11 cellular contexts compared by ENCODE assay signal in the genomic region with DNA sequence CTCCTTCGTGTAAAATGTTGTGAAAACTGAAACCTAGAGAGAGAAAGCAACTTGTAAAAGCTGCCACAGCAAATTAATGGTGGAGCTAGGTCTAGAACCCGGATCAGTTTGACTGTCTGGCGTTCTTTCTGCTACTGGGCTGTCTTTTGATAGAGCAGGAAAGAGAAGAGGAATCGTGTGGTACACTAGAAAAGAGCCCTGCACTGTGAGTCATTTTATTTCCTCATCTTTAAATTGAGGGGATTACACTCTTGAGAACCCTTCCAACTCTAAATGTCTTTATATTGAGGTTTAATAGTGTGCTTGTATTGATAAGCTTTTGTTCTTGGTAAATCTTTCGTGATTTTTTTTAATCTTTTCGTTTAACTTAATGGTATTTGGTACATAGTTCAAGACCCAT. TPM values are rescaled to one million over a fixed set of nuclear protein-coding genes. Genes with fewer than 3 reads are reported as not detected.
DNase-seq lines count a peak whose midpoint lies in the region; ATAC-seq and TF ChIP-seq lines count a peak whose summit lies in the region.
"Had no signal": no experiment of that assay in that cellular context is flagged by ENCODE, and none has a peak within 500 bp of the region (broad histone marks: within the 10 kb centered on the region; RNA-seq: fewer than 3 reads in every experiment).

No MANE protein-coding gene starts in this region.

- no peaks in the 10 kb centered on the region for H3K27me3 Mint-ChIP-seq in T-cell
- H3K27me3 Mint-ChIP-seq in activated naive CD4-positive, alpha-beta T cell treated with anti-CD3 and anti-CD28 coated beads, Interleukin-2, amount 10 ng/mL, durations not matched to agents 7 days and 5 days = no peaks in the 10 kb centered on the region

- no peak overlapping the region for H3K27ac ChIP-seq in A673 (ENCODE audit: low read depth, low read length, poor library complexity, severe bottlenecking)
- no peak overlapping the region for H3K27ac ChIP-seq in HEK293 (ENCODE audit: extremely low read depth, low read depth, low read length)
- H3K27ac ChIP-seq: SJCRH30 had no signal

- no peak for ATAC-seq in T-cell (replicated peaks in 1 of 4)
- ATAC-seq in GM19397 (IDR thresholded peaks at IDR 0.05; ENCODE audit: unreplicated experiment) = no peak
- ATAC-seq in HG02678 (IDR thresholded peaks at IDR 0.05; ENCODE audit: unreplicated experiment) = no peak

- no TSS peak for BruUV-seq in A673 (replicated peaks; lab: Mats Ljungman, UMichigan)

- peak overlapping the region in 2 of 3 donors; percentile 33 to 54 for H3K4me3 Mint-ChIP-seq in T-cell
- no peak overlapping the region for H3K4me3 Mint-ChIP-seq in activated naive CD4-positive, alpha-beta T cell treated with anti-CD3 and anti-CD28 coated beads, Interleukin-2, amount 10 ng/mL, durations not matched to agents 7 days and 5 days

- H3K9me3 ChIP-seq in A673 (ENCODE audit: low read depth, low read length, poor library complexity, severe bottlenecking) (no peaks in the 10 kb centered on the region), HEK293 (ENCODE audit: control insufficient read depth, insufficient read depth, low read depth, low read length) (no peaks in the 10 kb centered on the region)
- H3K9me3 ChIP-seq: SJCRH30 had no signal

- H3K27me3 ChIP-seq in A673 (replicated peaks; ENCODE audit: insufficient read depth, low read depth, low read length, poor library complexity) = no peaks in the 10 kb centered on the region
- H3K27me3 ChIP-seq: SJCRH30 had no signal

- TF ChIP-seq CTCF in A673 (conservative IDR thresholded peaks at IDR 0.05; ENCODE audit: low read depth, low read length) (no peak), HEK293 (tag by site-specific recombination; IDR thresholded peaks at IDR 0.05) (no peak)

- no peaks in the 10 kb centered on the region for H3K36me3 ChIP-seq in A673 (ENCODE audit: insufficient read depth, low read length, poor library complexity, severe bottlenecking)
- H3K36me3 ChIP-seq in HEK293 (ENCODE audit: control insufficient read depth in 2 of 2, insufficient read depth in 1 of 2, low read length in 2 of 2) = no peaks in the 10 kb centered on the region
- H3K36me3 ChIP-seq: SJCRH30 had no signal

- H3K4me1 Mint-ChIP-seq in T-cell = peaks cover 56 to 68% (median 57%) of the 10 kb centered on the region in 3 donors
- peaks cover 51% of the 10 kb centered on the region for H3K4me1 Mint-ChIP-seq in activated naive CD4-positive, alpha-beta T cell treated with anti-CD3 and anti-CD28 coated beads, Interleukin-2, amount 10 ng/mL, durations not matched to agents 7 days and 5 days

- DNase-seq in A673 (ENCODE audit: low spot score) = peak; percentile 48
- DNase-seq in T-cell = no peak
- peak; percentile 24 for DNase-seq in fibroblast of gingiva (ENCODE audit: low read depth)
- DNase-seq in activated naive CD4-positive, alpha-beta T cell treated with anti-CD3 and anti-CD28 coated beads, Interleukin-2, amount 10 ng/mL, durations not matched to agents 7 days and 5 days = no peak
- no peak for DNase-seq in stimulated activated CD4-positive, alpha-beta T cell treated with anti-CD3 and anti-CD28 coated beads, Interleukin-2, amount 100 ng/mL, for 48 hours
- DNase-seq: C1 segment of cervical spinal cord, midbrain, SJCRH30 had no signal

- intact Hi-C loops in A673 (cut with micrococcal nuclease; ENCODE audit: unreplicated experiment) = no loop called here

- H3K4me3 ChIP-seq in A673 (ENCODE audit: low read depth, low read length, poor library complexity, severe bottlenecking) = no peak overlapping the region
- H3K4me3 ChIP-seq in HEK293 (ENCODE audit: low read depth, low read length) = no peak overlapping the region
- H3K4me3 ChIP-seq: SJCRH30 had no signal

- POLR2A ChIA-PET in A673 (lab: Charles Lee; ENCODE audit: low non-redundant PET) (no interaction called here), HEK293 (lab: Yijun Ruan, JAX) (no interaction called here), T-cell (lab: Charles Lee) (interaction anchor here in 1 of 2 donors (0.6 kb wide), 1 partner anchor 252 kb away, joined by 3 read pairs; no protein-coding TSS in a partner anchor)

- H3K9me3 Mint-ChIP-seq in T-cell = no peaks in the 10 kb centered on the region
- H3K9me3 Mint-ChIP-seq in activated naive CD4-positive, alpha-beta T cell treated with anti-CD3 and anti-CD28 coated beads, Interleukin-2, amount 10 ng/mL, durations not matched to agents 7 days and 5 days = no peaks in the 10 kb centered on the region

- H3K27ac Mint-ChIP-seq in T-cell = peak overlapping the region in 1 of 2 donors; percentile 70
- no peak overlapping the region for H3K27ac Mint-ChIP-seq in activated naive CD4-positive, alpha-beta T cell treated with anti-CD3 and anti-CD28 coated beads, Interleukin-2, amount 10 ng/mL, durations not matched to agents 7 days and 5 days

- H3K4me1 ChIP-seq in A673 (ENCODE audit: insufficient read depth, low read length, poor library complexity, severe bottlenecking) (no peaks in the 10 kb centered on the region), HEK293 (ENCODE audit: control insufficient read depth, insufficient read depth, low read length) (no peaks in the 10 kb centered on the region)

- H3K36me3 Mint-ChIP-seq in T-cell = no peaks in the 10 kb centered on the region
- no peaks in the 10 kb centered on the region for H3K36me3 Mint-ChIP-seq in activated naive CD4-positive, alpha-beta T cell treated with anti-CD3 and anti-CD28 coated beads, Interleukin-2, amount 10 ng/mL, durations not matched to agents 7 days and 5 days

- CTCF ChIA-PET in A673 (lab: Charles Lee) = no interaction called here
- CTCF ChIA-PET in HEK293 (lab: Yijun Ruan, JAX) = interaction anchor here (0.9 kb wide), 1 partner anchor 14 kb away, joined by 6 read pairs; no protein-coding TSS in a partner anchor
- CTCF ChIA-PET in T-cell (lab: Charles Lee) = no interaction called here
- CTCF ChIA-PET in activated naive CD4-positive, alpha-beta T cell treated with anti-CD3 and anti-CD28 coated beads, Interleukin-2, amount 10 ng/mL, durations not matched to agents 7 days and 5 days (lab: Charles Lee) = no interaction called here

TF ChIP-seq in HEK293, 187 proteins besides CTCF, POLR2A, EP300 and RAD21 (continues in another document):
- TF ChIP-seq ZXDB (tag by site-specific recombination; IDR thresholded peaks at IDR 0.05) (peak; percentile 31; the same call in 1 of the 2 replicates), GFI1B (tag by site-specific recombination; IDR thresholded peaks at IDR 0.05) (no peak), HOXD13 (CRISPR knock-in tag; IDR thresholded peaks at IDR 0.05; ENCODE audit: borderline replicate concordance) (no peak), OSR2 (tag by site-specific recombination; IDR thresholded peaks at IDR 0.05) (no peak), ZNF248 (tag by site-specific recombination; IDR thresholded peaks at IDR 0.05) (no peak), ZNF423 (tag by site-specific recombination; IDR thresholded peaks at IDR 0.05) (no peak), ZEB2 (tag by site-specific recombination; IDR thresholded peaks at IDR 0.05) (no peak), GLIS1 (tag by site-specific recombination; IDR thresholded peaks at IDR 0.05) (no peak), ZNF521 (tag by site-specific recombination; IDR thresholded peaks at IDR 0.05) (no peak), ZNF843 (tag by site-specific recombination; IDR thresholded peaks at IDR 0.05) (peak; percentile 64; the same call in 1 of the 2 replicates), FEZF1 (tag by site-specific recombination; IDR thresholded peaks at IDR 0.05) (no peak), TRIM28 (IDR thresholded peaks at IDR 0.05; ENCODE audit: borderline replicate concordance, low read length) (0 out of 2 replicates have a peak, but pooled peaks have one; percentile 11), ZNF777 (tag by site-specific recombination; IDR thresholded peaks at IDR 0.05; ENCODE audit: borderline replicate concordance) (no peak), PRDM1 (tag by site-specific recombination; IDR thresholded peaks at IDR 0.05) (no peak), ZBTB48 (tag by site-specific recombination; IDR thresholded peaks at IDR 0.05) (no peak), ZNF660 (tag by site-specific recombination; IDR thresholded peaks at IDR 0.05) (no peak), HOXC10 (CRISPR knock-in tag; IDR thresholded peaks at IDR 0.05) (no peak), ZNF677 (tag by site-specific recombination; IDR thresholded peaks at IDR 0.05) (no peak), ZNF223 (tag by site-specific recombination; IDR thresholded peaks at IDR 0.05) (no peak), ZNF169 (tag by site-specific recombination; IDR thresholded peaks at IDR 0.05) (no peak), ZNF544 (tag by site-specific recombination; IDR thresholded peaks at IDR 0.05) (no peak), ZNF146 (tag by site-specific recombination; IDR thresholded peaks at IDR 0.05) (no peak), ZNF658 (tag by site-specific recombination; IDR thresholded peaks at IDR 0.05) (no peak), ZNF510 (tag by site-specific recombination; IDR thresholded peaks at IDR 0.05; ENCODE audit: insufficient replicate concordance) (no peak)
- TF ChIP-seq, protein P1, sequence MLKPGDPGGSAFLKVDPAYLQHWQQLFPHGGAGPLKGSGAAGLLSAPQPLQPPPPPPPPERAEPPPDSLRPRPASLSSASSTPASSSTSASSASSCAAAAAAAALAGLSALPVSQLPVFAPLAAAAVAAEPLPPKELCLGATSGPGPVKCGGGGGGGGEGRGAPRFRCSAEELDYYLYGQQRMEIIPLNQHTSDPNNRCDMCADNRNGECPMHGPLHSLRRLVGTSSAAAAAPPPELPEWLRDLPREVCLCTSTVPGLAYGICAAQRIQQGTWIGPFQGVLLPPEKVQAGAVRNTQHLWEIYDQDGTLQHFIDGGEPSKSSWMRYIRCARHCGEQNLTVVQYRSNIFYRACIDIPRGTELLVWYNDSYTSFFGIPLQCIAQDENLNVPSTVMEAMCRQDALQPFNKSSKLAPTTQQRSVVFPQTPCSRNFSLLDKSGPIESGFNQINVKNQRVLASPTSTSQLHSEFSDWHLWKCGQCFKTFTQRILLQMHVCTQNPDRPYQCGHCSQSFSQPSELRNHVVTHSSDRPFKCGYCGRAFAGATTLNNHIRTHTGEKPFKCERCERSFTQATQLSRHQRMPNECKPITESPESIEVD (tag by site-specific recombination; IDR thresholded peaks at IDR 0.05) = peak; percentile 69
- TF ChIP-seq, protein P2, sequence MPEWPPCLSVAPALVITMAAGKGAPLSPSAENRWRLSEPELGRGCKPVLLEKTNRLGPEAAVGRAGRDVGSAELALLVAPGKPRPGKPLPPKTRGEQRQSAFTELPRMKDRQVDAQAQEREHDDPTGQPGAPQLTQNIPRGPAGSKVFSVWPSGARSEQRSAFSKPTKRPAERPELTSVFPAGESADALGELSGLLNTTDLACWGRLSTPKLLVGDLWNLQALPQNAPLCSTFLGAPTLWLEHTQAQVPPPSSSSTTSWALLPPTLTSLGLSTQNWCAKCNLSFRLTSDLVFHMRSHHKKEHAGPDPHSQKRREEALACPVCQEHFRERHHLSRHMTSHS (tag by site-specific recombination; IDR thresholded peaks at IDR 0.05) = no peak

RNA-seq across cellular contexts. Expression of a gene that starts 4.3 kb away (rescaled TPM):
- total RNA-seq in A673 (2021) = 10.6 and 12.4 TPM in 2 replicates
- total RNA-seq in T-cell = 10 to 100 TPM; 13.6 to 21.4 (median 19.0) TPM

Comparison
In these comparisons a context has a peak if more than half of its experiments do, and no peak if none do; other contexts are left out.
1. DNase-seq: peak in A673 (single experiment) and fibroblast of gingiva (single experiment); none in T-cell (0 of 34), activated naive CD4-positive, alpha-beta T cell treated with anti-CD3 and anti-CD28 coated beads, Interleukin-2, amount 10 ng/mL, durations not matched to agents 7 days and 5 days (single experiment) and stimulated activated CD4-positive, alpha-beta T cell treated with anti-CD3 and anti-CD28 coated beads, Interleukin-2, amount 100 ng/mL, for 48 hours (0 of 2).